ENCODE assay signal across 29 cellular contexts in the genomic region with DNA sequence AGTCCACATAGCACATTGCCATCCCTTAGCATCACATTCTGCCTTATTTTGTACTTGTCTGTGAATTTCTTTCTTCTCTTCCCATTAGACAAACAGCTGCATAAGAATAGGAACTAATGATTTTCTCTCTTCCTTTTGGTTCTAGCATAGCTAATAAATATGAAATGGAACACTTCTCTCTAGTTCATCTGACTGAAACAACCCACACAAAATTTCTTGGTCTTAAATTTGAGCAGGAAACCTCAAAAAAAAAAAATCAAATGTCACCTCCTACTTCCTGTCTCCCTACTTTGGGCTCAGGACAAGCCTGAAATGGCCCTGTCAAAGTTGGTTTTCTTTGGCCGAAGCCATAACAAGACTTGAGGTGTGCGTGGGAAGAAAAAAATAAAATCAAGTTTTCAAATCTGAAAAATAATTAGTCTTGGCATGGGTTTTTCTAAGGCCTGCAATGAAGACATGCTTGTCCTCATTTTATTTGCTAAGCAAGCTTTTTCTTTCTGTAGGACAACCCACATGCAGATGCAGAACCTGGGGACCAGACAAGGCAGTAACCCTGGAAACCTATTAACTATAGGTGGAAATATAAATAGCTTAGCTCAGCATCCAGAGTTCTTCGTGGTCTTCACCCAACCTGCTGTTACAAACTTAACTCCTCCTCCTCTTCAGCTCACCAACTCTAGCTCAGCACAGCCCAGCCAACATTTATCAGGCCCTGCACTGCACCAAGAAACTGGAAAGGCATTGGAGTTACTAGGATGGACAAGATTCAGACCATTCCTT.
"Had no signal": no experiment of that assay in that cellular context is flagged by ENCODE, and none has a peak within 500 bp of the region (broad histone marks: within the 10 kb centered on the region; RNA-seq: fewer than 3 reads in every experiment).

No MANE protein-coding gene starts in this region.

- H3K4me1 ChIP-seq: ascending aorta, esophagus muscularis mucosa, foreskin keratinocyte, heart left ventricle, testis, uterus had no signal

- H3K4me1 Mint-ChIP-seq: activated naive CD4-positive, alpha-beta T cell treated with anti-CD3 and anti-CD28 coated beads, Interleukin-2, amount 10 ng/mL, durations not matched to agents 7 days and 5 days; activated naive CD8-positive, alpha-beta T cell treated with anti-CD3 and anti-CD28 coated beads, Interleukin-2, amount 10 ng/mL, durations not matched to agents 7 days and 5 days; immature natural killer cell; natural killer cell had no signal

- H3K9me3 ChIP-seq: ascending aorta, esophagus muscularis mucosa, heart left ventricle, spleen, testis, uterus had no signal

- H3K27me3 Mint-ChIP-seq: activated naive CD4-positive, alpha-beta T cell treated with anti-CD3 and anti-CD28 coated beads, Interleukin-2, amount 10 ng/mL, durations not matched to agents 7 days and 5 days; activated naive CD8-positive, alpha-beta T cell treated with anti-CD3 and anti-CD28 coated beads, Interleukin-2, amount 10 ng/mL, durations not matched to agents 7 days and 5 days had no signal

- H3K4me3 ChIP-seq: ascending aorta, esophagus muscularis mucosa, heart left ventricle, neural progenitor cell, spleen, testis, uterus had no signal

- ATAC-seq: foreskin keratinocyte; heart left ventricle; left colon; natural killer cell; right cardiac atrium; stimulated activated naive CD8-positive, alpha-beta T cell treated with anti-CD3 and anti-CD28 coated beads, Interleukin-15, Interleukin-2, amounts not matched to agents 100 U/mL and 50 U/mL, for 24 hours had no signal

- H3K27me3 ChIP-seq: ascending aorta, esophagus muscularis mucosa, foreskin keratinocyte, heart left ventricle, neural progenitor cell, spleen, testis, uterus had no signal

- H3K27ac Mint-ChIP-seq: activated naive CD4-positive, alpha-beta T cell treated with anti-CD3 and anti-CD28 coated beads, Interleukin-2, amount 10 ng/mL, durations not matched to agents 7 days and 5 days; activated naive CD8-positive, alpha-beta T cell treated with anti-CD3 and anti-CD28 coated beads, Interleukin-2, amount 10 ng/mL, durations not matched to agents 7 days and 5 days; activated T-helper 1 cell treated with anti-CD3 and anti-CD28 coated beads, Interleukin-12 subunit alpha, Interleukin-12 subunit beta, Interleukin-2, Interleukin-4 antibody, amounts not matched to agents 30 ng/mL and 10 ng/mL and 1 ng/mL, durations not matched to agents 14 hours and 24 hours and 36 hours; endodermal cell; immature natural killer cell; natural killer cell; neural progenitor cell had no signal

- H3K4me3 Mint-ChIP-seq: activated naive CD4-positive, alpha-beta T cell treated with anti-CD3 and anti-CD28 coated beads, Interleukin-2, amount 10 ng/mL, durations not matched to agents 7 days and 5 days; activated naive CD8-positive, alpha-beta T cell treated with anti-CD3 and anti-CD28 coated beads, Interleukin-2, amount 10 ng/mL, durations not matched to agents 7 days and 5 days; activated T-helper 1 cell treated with anti-CD3 and anti-CD28 coated beads, Interleukin-12 subunit alpha, Interleukin-12 subunit beta, Interleukin-2, Interleukin-4 antibody, amounts not matched to agents 30 ng/mL and 10 ng/mL and 1 ng/mL, durations not matched to agents 14 hours and 24 hours and 36 hours; endodermal cell; immature natural killer cell; natural killer cell; neural progenitor cell had no signal

- H3K9me3 Mint-ChIP-seq: endodermal cell, neural progenitor cell had no signal

- H3K36me3 Mint-ChIP-seq: activated naive CD4-positive, alpha-beta T cell treated with anti-CD3 and anti-CD28 coated beads, Interleukin-2, amount 10 ng/mL, durations not matched to agents 7 days and 5 days; activated naive CD8-positive, alpha-beta T cell treated with anti-CD3 and anti-CD28 coated beads, Interleukin-2, amount 10 ng/mL, durations not matched to agents 7 days and 5 days; immature natural killer cell; natural killer cell; neural progenitor cell had no signal

- DNase-seq: activated CD4-positive, alpha-beta T cell treated with anti-CD3 and anti-CD28 coated beads for 4 hours; activated CD4-positive, alpha-beta T cell treated with anti-CD3 and anti-CD28 coated beads, Interleukin-2, amount 50 U/mL, for 4 hours; activated CD8-positive, alpha-beta memory T cell treated with anti-CD3 and anti-CD28 coated beads for 24 hours; activated CD8-positive, alpha-beta memory T cell treated with anti-CD3 and anti-CD28 coated beads, Interleukin-2, amount 50 U/mL, for 4 hours; activated effector memory CD4-positive, alpha-beta T cell treated with anti-CD3 and anti-CD28 coated beads, Interleukin-2, amount 50 U/mL, for 16 hours; activated naive CD4-positive, alpha-beta T cell treated with anti-CD3 and anti-CD28 coated beads, Interleukin-2, amount 10 ng/mL, durations not matched to agents 7 days and 5 days; activated naive CD8-positive, alpha-beta T cell treated with anti-CD3 and anti-CD28 coated beads, Interleukin-2, amount 10 ng/mL, durations not matched to agents 7 days and 5 days; activated T-cell treated with anti-CD3 and anti-CD28 coated beads, Interleukin-2, amount 50 U/mL, for 1 hour; central memory CD4-positive, alpha-beta T cell; endodermal cell; foreskin keratinocyte; heart left ventricle; hypothalamus; immature natural killer cell; kidney; left colon; mesenchymal stem cell; natural killer cell; occipital lobe; right cardiac atrium; spleen; stimulated activated naive CD8-positive, alpha-beta T cell treated with anti-CD3 and anti-CD28 coated beads, Interleukin-15, Interleukin-2, amounts not matched to agents 100 U/mL and 50 U/mL, for 24 hours; testis; trophoblast cell; uterus had no signal

- H3K27ac ChIP-seq: esophagus muscularis mucosa, foreskin keratinocyte, heart left ventricle, neural progenitor cell, spleen, testis, uterus had no signal

- H3K36me3 ChIP-seq: ascending aorta, esophagus muscularis mucosa, heart left ventricle, neural progenitor cell, spleen, uterus had no signal
